ENCODE assay signal across 2 cellular contexts in the genomic region with DNA sequence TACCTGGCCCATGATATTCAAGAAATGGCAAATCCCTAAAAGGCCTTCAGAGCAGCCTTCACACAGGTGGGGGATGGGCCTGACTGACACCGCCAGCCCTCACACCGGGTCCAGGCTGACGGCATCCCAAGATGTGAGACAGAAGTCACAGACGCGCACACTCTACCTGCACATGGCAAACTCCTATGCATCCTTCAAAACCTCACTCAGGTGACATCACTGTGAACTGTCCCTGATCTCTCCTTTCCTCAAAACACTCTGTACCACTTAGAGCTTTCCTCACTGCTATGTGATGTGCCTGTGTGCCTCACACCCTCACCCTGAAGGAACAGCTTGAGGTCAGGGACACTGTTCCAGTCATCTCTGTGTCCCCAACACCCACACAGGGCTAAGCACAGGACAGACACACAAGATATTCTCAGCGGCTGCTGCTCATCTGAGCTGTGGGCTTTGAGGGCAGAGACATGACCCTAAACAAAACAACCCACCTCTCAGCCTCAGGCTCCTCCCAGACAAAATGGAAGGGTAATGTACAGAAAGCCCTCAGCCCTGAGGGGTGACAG.
A peak's percentile ranks its signal among the peaks of the same experiment; 100 is the strongest.
TF ChIP-seq lines count a peak whose summit lies in the region.

No MANE protein-coding gene starts in this region.

TF ChIP-seq in IMR-90, 13 proteins besides CTCF, POLR2A, EP300 and RAD21:
- TF ChIP-seq RCOR1 (IDR thresholded peaks at IDR 0.05; ENCODE audit: insufficient replicate concordance, low read length) = no peak
- TF ChIP-seq, protein P1, sequence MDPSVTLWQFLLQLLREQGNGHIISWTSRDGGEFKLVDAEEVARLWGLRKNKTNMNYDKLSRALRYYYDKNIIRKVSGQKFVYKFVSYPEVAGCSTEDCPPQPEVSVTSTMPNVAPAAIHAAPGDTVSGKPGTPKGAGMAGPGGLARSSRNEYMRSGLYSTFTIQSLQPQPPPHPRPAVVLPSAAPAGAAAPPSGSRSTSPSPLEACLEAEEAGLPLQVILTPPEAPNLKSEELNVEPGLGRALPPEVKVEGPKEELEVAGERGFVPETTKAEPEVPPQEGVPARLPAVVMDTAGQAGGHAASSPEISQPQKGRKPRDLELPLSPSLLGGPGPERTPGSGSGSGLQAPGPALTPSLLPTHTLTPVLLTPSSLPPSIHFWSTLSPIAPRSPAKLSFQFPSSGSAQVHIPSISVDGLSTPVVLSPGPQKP (IDR thresholded peaks at IDR 0.05; ENCODE audit: borderline replicate concordance, low read depth, low read length) = no peak
- TF ChIP-seq CHD1 (IDR thresholded peaks at IDR 0.05; ENCODE audit: low read depth, low read length) = no peak
- no peak for TF ChIP-seq BHLHE40 (IDR thresholded peaks at IDR 0.05; ENCODE audit: low read depth, low read length)
- TF ChIP-seq, protein P2, sequence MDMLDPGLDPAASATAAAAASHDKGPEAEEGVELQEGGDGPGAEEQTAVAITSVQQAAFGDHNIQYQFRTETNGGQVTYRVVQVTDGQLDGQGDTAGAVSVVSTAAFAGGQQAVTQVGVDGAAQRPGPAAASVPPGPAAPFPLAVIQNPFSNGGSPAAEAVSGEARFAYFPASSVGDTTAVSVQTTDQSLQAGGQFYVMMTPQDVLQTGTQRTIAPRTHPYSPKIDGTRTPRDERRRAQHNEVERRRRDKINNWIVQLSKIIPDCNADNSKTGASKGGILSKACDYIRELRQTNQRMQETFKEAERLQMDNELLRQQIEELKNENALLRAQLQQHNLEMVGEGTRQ (IDR thresholded peaks at IDR 0.05; ENCODE audit: low read depth, low read length) = no peak
- TF ChIP-seq MAFK (IDR thresholded peaks at IDR 0.05; ENCODE audit: low read depth, low read length) = no peak
- no peak for TF ChIP-seq SMC3 (IDR thresholded peaks at IDR 0.05; ENCODE audit: low read depth, low read length)
- TF ChIP-seq NFE2L2 (IDR thresholded peaks at IDR 0.05; ENCODE audit: low read depth, low read length) = no peak
- no peak for TF ChIP-seq RFX5 (IDR thresholded peaks at IDR 0.05; ENCODE audit: low read depth, low read length)

TF ChIP-seq in GM12878, 131 proteins besides CTCF, POLR2A, EP300 and RAD21:
- TF ChIP-seq ATF7 (IDR thresholded peaks at IDR 0.05; ENCODE audit: low read depth) (0 out of 2 replicates have a peak, but pooled peaks have one; percentile 15), ZNF217 (IDR thresholded peaks at IDR 0.05) (no peak)
